In genomic region chr14:65792208-65792905, GRCh38 we compare ENCODE assay signal across 14 cellular contexts.
A peak's percentile ranks its signal among the peaks of the same experiment; 100 is the strongest.
DNase-seq lines count a peak whose midpoint lies in the region; ATAC-seq and TF ChIP-seq lines count a peak whose summit lies in the region.
"Had no signal": no experiment of that assay in that cellular context is flagged by ENCODE, and none has a peak within 500 bp of the region (broad histone marks: within the 10 kb centered on the region; RNA-seq: fewer than 3 reads in every experiment).

No MANE protein-coding gene starts in this region.

- peaks cover 7 to 22% of the 10 kb centered on the region in 2 experiments for H3K4me1 ChIP-seq in SK-N-SH (ENCODE audit: control insufficient read depth in 1 of 2, insufficient read depth in 2 of 2, low read depth in 1 of 2, low read length in 1 of 2)
- H3K4me1 ChIP-seq: psoas muscle, tibial artery had no signal

- peaks cover 4% of the 10 kb centered on the region for H3K27me3 Mint-ChIP-seq in glutamatergic neuron (ENCODE audit: unreplicated experiment)
- H3K27me3 Mint-ChIP-seq: activated B cell treated with CpG ODN at 0.5 μM for 24 hours; activated naive CD4-positive, alpha-beta T cell treated with anti-CD3 and anti-CD28 coated beads, Interleukin-2, amount 50 U/mL, for 24 hours had no signal

- TF ChIP-seq CTCF in SK-N-SH (IDR thresholded peaks at IDR 0.05): no peak
- no peak for TF ChIP-seq CTCF in foreskin fibroblast (IDR thresholded peaks at IDR 0.05; ENCODE audit: low read depth, low read length)
- no peak for TF ChIP-seq CTCF in glutamatergic neuron (IDR thresholded peaks at IDR 0.05; ENCODE audit: partially characterized antibody, unreplicated experiment)

- POLR2A ChIA-PET in SK-N-SH (lab: Yijun Ruan, JAX): interaction anchor here (0.6 kb wide), 1 partner anchor 170 kb away, joined by 3 read pairs; no protein-coding TSS in a partner anchor

- H3K36me3 Mint-ChIP-seq in glutamatergic neuron (ENCODE audit: unreplicated experiment): no peaks in the 10 kb centered on the region
- H3K36me3 Mint-ChIP-seq: activated naive CD4-positive, alpha-beta T cell treated with anti-CD3 and anti-CD28 coated beads, Interleukin-2, amount 50 U/mL, for 24 hours; immature natural killer cell had no signal

- H3K27me3 ChIP-seq in SK-N-SH (ENCODE audit: insufficient read depth) (no peaks in the 10 kb centered on the region), H7 (ENCODE audit: control insufficient read depth, insufficient read depth, low read length) (no peaks in the 10 kb centered on the region)
- H3K27me3 ChIP-seq: tibial artery had no signal

- no peaks in the 10 kb centered on the region for H3K79me2 ChIP-seq in SK-N-SH (ENCODE audit: insufficient read depth)

- no peak overlapping the region for H3K4me3 Mint-ChIP-seq in glutamatergic neuron (ENCODE audit: unreplicated experiment)
- H3K4me3 Mint-ChIP-seq: activated B cell treated with CpG ODN at 0.5 μM for 24 hours; activated naive CD4-positive, alpha-beta T cell treated with anti-CD3 and anti-CD28 coated beads, Interleukin-2, amount 50 U/mL, for 24 hours; immature natural killer cell had no signal

- H3K4me3 ChIP-seq in SK-N-SH (ENCODE audit: low read depth in 2 of 2, low read length in 1 of 2) (no peak overlapping the region), foreskin fibroblast (ENCODE audit: low read depth in 1 of 2, low read length in 2 of 2) (no peak overlapping the region), H7 (ENCODE audit: insufficient read depth, low read depth, low read length) (no peak overlapping the region)
- H3K4me3 ChIP-seq: psoas muscle, tibial artery had no signal

- H4K20me1 ChIP-seq in SK-N-SH (ENCODE audit: insufficient read depth): no peaks in the 10 kb centered on the region

- ATAC-seq in HG03280 (IDR thresholded peaks at IDR 0.05; ENCODE audit: unreplicated experiment): no peak
- ATAC-seq: psoas muscle had no signal

- peak overlapping the region in 1 of 2 experiments; percentile 48; a peak in 1 of 4 replicates for H3K27ac ChIP-seq in SK-N-SH (ENCODE audit: low read depth in 2 of 2, low read length in 1 of 2)
- H3K27ac ChIP-seq: psoas muscle, tibial artery had no signal

- H3K9me3 ChIP-seq in SK-N-SH: no peaks in the 10 kb centered on the region
- H3K9me3 ChIP-seq: psoas muscle, tibial artery had no signal

- H3K4me1 Mint-ChIP-seq in glutamatergic neuron (ENCODE audit: low read depth, unreplicated experiment): no peaks in the 10 kb centered on the region
- H3K4me1 Mint-ChIP-seq: activated B cell treated with CpG ODN at 0.5 μM for 24 hours; activated naive CD4-positive, alpha-beta T cell treated with anti-CD3 and anti-CD28 coated beads, Interleukin-2, amount 50 U/mL, for 24 hours had no signal

- CTCF ChIA-PET in SK-N-SH (lab: Yijun Ruan, JAX): interaction anchor here (5.5 kb wide), 1 partner anchor 32 kb away, joined by 22 read pairs; no protein-coding TSS in a partner anchor

- H3K36me3 ChIP-seq in SK-N-SH (replicated peaks in 1 of 2; ENCODE audit: control insufficient read depth in 1 of 2, insufficient read depth in 2 of 2, low read length in 1 of 2): no peaks in the 10 kb centered on the region
- no peaks in the 10 kb centered on the region for H3K36me3 ChIP-seq in H7 (replicated peaks; ENCODE audit: control insufficient read depth, insufficient read depth, low read length)
- H3K36me3 ChIP-seq: tibial artery had no signal

- no peaks in the 10 kb centered on the region for H3K9me2 ChIP-seq in SK-N-SH

- peak overlapping the region; percentile 56; the same call in 1 of the 2 replicates for H2AFZ ChIP-seq in SK-N-SH (ENCODE audit: low read depth)

- no peak for TF ChIP-seq RAD21 in SK-N-SH (IDR thresholded peaks at IDR 0.05; ENCODE audit: low read length)

- no peaks in the 10 kb centered on the region for H3F3A ChIP-seq in SK-N-SH (replicated peaks; ENCODE audit: insufficient read depth)

- WGBS in SK-N-SH (ENCODE audit: low lambda C conversion rate): 31% methylated on average over 9 of the region's 9 CpGs

- H3K4me2 ChIP-seq in SK-N-SH: peak overlapping the region; percentile 40

- peak overlapping the region; percentile 25; the same call in 1 of the 2 replicates for H3K9ac ChIP-seq in SK-N-SH

- H3K9me3 Mint-ChIP-seq in glutamatergic neuron (ENCODE audit: unreplicated experiment): peaks cover 4% of the 10 kb centered on the region
- H3K9me3 Mint-ChIP-seq: activated B cell treated with CpG ODN at 0.5 μM for 24 hours; activated naive CD4-positive, alpha-beta T cell treated with anti-CD3 and anti-CD28 coated beads, Interleukin-2, amount 50 U/mL, for 24 hours; immature natural killer cell had no signal

- in situ Hi-C loops in G401 (cut with HindIII; ENCODE audit: low sequenced_read_pairs): no loop called here

- DNase-seq in 8988T: peak; percentile 34
- DNase-seq in H4 (ENCODE audit: low spot score): peak; percentile 24
- DNase-seq in SK-N-SH: peak; percentile 11
- peak; percentile 29 to 48 for DNase-seq in foreskin fibroblast
- no peak for DNase-seq in H7
- no peak for DNase-seq in glutamatergic neuron
- DNase-seq in G401 (ENCODE audit: low spot score): no peak
- DNase-seq: activated B cell treated with CpG ODN at 0.5 μM for 24 hours, DMS53, psoas muscle, tibial artery had no signal

- H3K27ac Mint-ChIP-seq in glutamatergic neuron (ENCODE audit: unreplicated experiment): no peak overlapping the region
- H3K27ac Mint-ChIP-seq: activated B cell treated with CpG ODN at 0.5 μM for 24 hours; activated naive CD4-positive, alpha-beta T cell treated with anti-CD3 and anti-CD28 coated beads, Interleukin-2, amount 50 U/mL, for 24 hours; immature natural killer cell had no signal

- TF ChIP-seq EP300 in SK-N-SH (IDR thresholded peaks at IDR 0.05; ENCODE audit: borderline replicate concordance in 1 of 2, low read depth in 1 of 2, low read length in 1 of 2): no peak

TF ChIP-seq in SK-N-SH, 30 proteins besides CTCF, POLR2A, EP300 and RAD21:
- TF ChIP-seq MEF2A (IDR thresholded peaks at IDR 0.05; ENCODE audit: borderline replicate concordance, low read depth): no peak
- no peak for TF ChIP-seq ELF1 (IDR thresholded peaks at IDR 0.05)
- peak; percentile 11; the same call in 1 of the 2 replicates for TF ChIP-seq FOSL2 (IDR thresholded peaks at IDR 0.05; ENCODE audit: borderline replicate concordance, low read depth)
- TF ChIP-seq SIN3A (IDR thresholded peaks at IDR 0.05; ENCODE audit: borderline replicate concordance, low read depth, low read length): no peak
- 0 out of 2 replicates have a peak, but pooled peaks have one; percentile 16 for TF ChIP-seq GATA2 (CRISPR knock-in tag; IDR thresholded peaks at IDR 0.05)

Comparison
In these comparisons a context has a peak if more than half of its experiments do, and no peak if none do; other contexts are left out.
1. DNase-seq: peak in 8988T (single experiment), H4 (single experiment), SK-N-SH (single experiment) and foreskin fibroblast (2 of 2); none in H7 (single experiment), glutamatergic neuron (single experiment) and G401 (single experiment).